Comparison of ENCODE assay signal across 9 cellular contexts in the genomic region with DNA sequence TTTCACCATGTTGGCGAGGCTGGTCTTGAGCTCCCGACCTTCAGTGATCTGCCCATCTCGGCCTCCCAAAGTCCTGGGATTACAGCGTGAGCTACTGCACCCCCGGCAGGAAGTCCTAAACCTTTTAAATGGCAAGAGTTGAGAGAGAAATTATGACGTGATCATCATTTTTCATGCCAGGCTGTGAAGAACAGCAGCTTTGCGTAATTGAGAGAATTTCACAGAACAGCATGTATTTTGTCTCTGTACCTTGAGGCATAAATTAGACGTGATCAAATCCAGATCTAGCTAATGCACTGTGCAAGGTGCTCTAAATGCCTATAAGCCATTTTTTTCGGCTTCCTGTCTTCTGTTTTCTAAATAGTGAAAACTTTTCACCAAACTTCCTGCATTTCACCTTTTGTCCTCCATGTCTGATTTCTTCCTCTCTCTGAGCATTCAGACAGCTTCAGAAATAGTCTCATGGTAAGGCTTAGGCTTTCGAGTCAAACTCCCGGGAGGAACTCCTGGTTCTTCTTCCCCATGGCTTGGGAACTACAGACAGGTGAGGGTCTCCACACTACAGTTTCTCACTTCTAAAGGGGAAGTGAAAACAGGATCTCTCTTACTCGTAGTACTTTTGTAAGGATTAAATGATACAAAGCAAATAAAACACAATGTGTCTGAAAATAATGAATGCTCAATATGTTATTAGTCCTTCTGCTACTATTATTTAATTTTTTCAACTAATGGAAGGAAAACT. TPM values are rescaled to one million over a fixed set of nuclear protein-coding genes. Genes with fewer than 3 reads are reported as not detected.
DNase-seq lines count a peak whose midpoint lies in the region; ATAC-seq and TF ChIP-seq lines count a peak whose summit lies in the region.
"Had no signal": no experiment of that assay in that cellular context is flagged by ENCODE, and none has a peak within 500 bp of the region (broad histone marks: within the 10 kb centered on the region; RNA-seq: fewer than 3 reads in every experiment).

No MANE protein-coding gene starts in this region.

- H3K4me1 Mint-ChIP-seq in natural killer cell, result peaks cover 41% of the 10 kb centered on the region in 2 donors
- peaks cover 25 to 30% of the 10 kb centered on the region in 2 donors for H3K4me1 Mint-ChIP-seq in natural killer cell treated with Interleukin-12 subunit alpha and Interleukin-12 subunit beta and Interleukin-15 and Interleukin-18, amount 100 ng/mL, for 72 hours (ENCODE audit: low read depth in 2 of 2)
- H3K4me1 Mint-ChIP-seq in T-cell, result peaks cover 51 to 60% (median 59%) of the 10 kb centered on the region in 3 donors
- H3K4me1 Mint-ChIP-seq in endothelial cell (ENCODE audit: unreplicated experiment), result peaks cover 49% of the 10 kb centered on the region
- H3K4me1 Mint-ChIP-seq in type B pancreatic cell (ENCODE audit: unreplicated experiment), result peaks cover 59% of the 10 kb centered on the region

- H3K27me3 Mint-ChIP-seq in natural killer cell (ENCODE audit: low read depth in 2 of 2) (no peaks in the 10 kb centered on the region), T-cell (no peaks in the 10 kb centered on the region), endothelial cell (ENCODE audit: unreplicated experiment) (peaks cover 2% of the 10 kb centered on the region), type B pancreatic cell (no peaks in the 10 kb centered on the region)
- no peaks in the 10 kb centered on the region for H3K27me3 Mint-ChIP-seq in natural killer cell treated with Interleukin-12 subunit alpha and Interleukin-12 subunit beta and Interleukin-15 and Interleukin-18, amount 100 ng/mL, for 72 hours

- H3K9me3 Mint-ChIP-seq in natural killer cell, result no peaks in the 10 kb centered on the region
- no peaks in the 10 kb centered on the region for H3K9me3 Mint-ChIP-seq in natural killer cell treated with Interleukin-12 subunit alpha and Interleukin-12 subunit beta and Interleukin-15 and Interleukin-18, amount 100 ng/mL, for 72 hours
- peaks cover 0 to 3% (median 0%) of the 10 kb centered on the region in 3 donors for H3K9me3 Mint-ChIP-seq in T-cell
- no peaks in the 10 kb centered on the region for H3K9me3 Mint-ChIP-seq in endothelial cell (ENCODE audit: unreplicated experiment)
- no peaks in the 10 kb centered on the region for H3K9me3 Mint-ChIP-seq in type B pancreatic cell

- H3K27ac Mint-ChIP-seq in natural killer cell (peak overlapping the region; percentile 34 to 40), T-cell (peak overlapping the region; percentile 57 to 90), endothelial cell (ENCODE audit: unreplicated experiment) (peak overlapping the region; percentile 79), type B pancreatic cell (peak overlapping the region; percentile 54)
- peak overlapping the region in 1 of 2 donors; percentile 50 for H3K27ac Mint-ChIP-seq in natural killer cell treated with Interleukin-12 subunit alpha and Interleukin-12 subunit beta and Interleukin-15 and Interleukin-18, amount 100 ng/mL, for 72 hours

- ATAC-seq in natural killer cell (no peak), T-cell (replicated peaks in 1 of 4) (peak; percentile 50 to 93 (median 68)), GM21825 (IDR thresholded peaks at IDR 0.05; ENCODE audit: unreplicated experiment) (no peak), HG02571 (IDR thresholded peaks at IDR 0.05; ENCODE audit: unreplicated experiment) (no peak)
- ATAC-seq in natural killer cell treated with Interleukin-12 subunit alpha and Interleukin-12 subunit beta and Interleukin-15 and Interleukin-18, amount 100 ng/mL, for 72 hours, result no peak

- intact Hi-C loops in natural killer cell (cut with micrococcal nuclease), result no loop called here

- H3K4me3 Mint-ChIP-seq in natural killer cell, result no peak overlapping the region
- no peak overlapping the region for H3K4me3 Mint-ChIP-seq in natural killer cell treated with Interleukin-12 subunit alpha and Interleukin-12 subunit beta and Interleukin-15 and Interleukin-18, amount 100 ng/mL, for 72 hours
- H3K4me3 Mint-ChIP-seq in T-cell, result peak overlapping the region; percentile 35 to 61 (median 60)
- H3K4me3 Mint-ChIP-seq in endothelial cell (ENCODE audit: unreplicated experiment), result no peak overlapping the region
- H3K4me3 Mint-ChIP-seq in type B pancreatic cell, result peak overlapping the region; percentile 39

- POLR2A ChIA-PET in T-cell (lab: Charles Lee), result interaction anchor here (0.6 to 1.7 kb wide), 3 partner anchors 10 to 1628 kb away, joined by 3 to 7 read pairs (median 3); no protein-coding TSS in a partner anchor

- DNase-seq in natural killer cell (no peak), T-cell (no peak), endothelial cell (ENCODE audit: low spot score) (no peak), type B pancreatic cell (ENCODE audit: extremely low spot score, unreplicated experiment) (no peak), NCI-H2029 treated with DMSO at 0.1 percent for 48 hours (lab: John Stamatoyannopoulos, UW) (no peak)
- no peak for DNase-seq in natural killer cell treated with Interleukin-12 subunit alpha and Interleukin-12 subunit beta and Interleukin-15 and Interleukin-18, amount 100 ng/mL, for 72 hours (ENCODE audit: low spot score)
- DNase-seq: NCI-H146 had no signal

- H3K36me3 Mint-ChIP-seq in natural killer cell, result no peaks in the 10 kb centered on the region
- no peaks in the 10 kb centered on the region for H3K36me3 Mint-ChIP-seq in natural killer cell treated with Interleukin-12 subunit alpha and Interleukin-12 subunit beta and Interleukin-15 and Interleukin-18, amount 100 ng/mL, for 72 hours
- H3K36me3 Mint-ChIP-seq in T-cell, result no peaks in the 10 kb centered on the region
- H3K36me3 Mint-ChIP-seq in endothelial cell (ENCODE audit: low read depth, unreplicated experiment), result peaks cover 9% of the 10 kb centered on the region
- no peaks in the 10 kb centered on the region for H3K36me3 Mint-ChIP-seq in type B pancreatic cell

- TF ChIP-seq CTCF in natural killer cell (IDR thresholded peaks at IDR 0.05) (no peak), endothelial cell (IDR thresholded peaks at IDR 0.05; ENCODE audit: unreplicated experiment) (no peak), type B pancreatic cell (conservative IDR thresholded peaks at IDR 0.05) (no peak)

- CTCF ChIA-PET in T-cell (lab: Charles Lee), result interaction anchor here in 1 of 2 donors (0.6 kb wide), 2 partner anchors 40 to 128 kb away, joined by 3 to 4 read pairs; no protein-coding TSS in a partner anchor

RNA-seq across cellular contexts. Expression of a gene that starts 51.0 kb away (rescaled TPM):
- total RNA-seq in natural killer cell (10 to 100 TPM; 29.5 to 32.1 (median 31.3) TPM), T-cell (10 to 100 TPM; 18.2 to 28.3 (median 20.0) TPM), endothelial cell (ENCODE audit: unreplicated experiment) (22.7 TPM), type B pancreatic cell (ENCODE audit: low replicate concordance) (17.5 and 20.3 TPM in 2 replicates)
- total RNA-seq in natural killer cell treated with Interleukin-12 subunit alpha and Interleukin-12 subunit beta and Interleukin-15 and Interleukin-18, amount 100 ng/mL, for 72 hours, result 10 to 100 TPM in 1 of 2 donors, 1 to 10 TPM in 1; 9.3 to 12.1 TPM

Comparison
In these comparisons a context has a peak if more than half of its experiments do, and no peak if none do; other contexts are left out.
1. ATAC-seq: peak in T-cell (4 of 4); none in natural killer cell (0 of 3), natural killer cell treated with Interleukin-12 subunit alpha and Interleukin-12 subunit beta and Interleukin-15 and Interleukin-18, amount 100 ng/mL, for 72 hours (0 of 2), GM21825 (single experiment) and HG02571 (single experiment).
2. H3K4me3 Mint-ChIP-seq: peak in T-cell (3 of 3) and type B pancreatic cell (single experiment); none in natural killer cell (single experiment), natural killer cell treated with Interleukin-12 subunit alpha and Interleukin-12 subunit beta and Interleukin-15 and Interleukin-18, amount 100 ng/mL, for 72 hours (single experiment) and endothelial cell (single experiment).